ENCODE assay signal across 16 cellular contexts in genomic region chr10:83127942-83128575, GRCh38.
DNase-seq lines count a peak whose midpoint lies in the region; FAIRE-seq and TF ChIP-seq lines count a peak whose summit lies in the region.
"Had no signal": no experiment of that assay in that cellular context is flagged by ENCODE, and none has a peak within 500 bp of the region (broad histone marks: within the 10 kb centered on the region; RNA-seq: fewer than 3 reads in every experiment).

No MANE protein-coding gene starts in this region.

- no peaks in the 10 kb centered on the region for H3K4me1 Mint-ChIP-seq in glutamatergic neuron (ENCODE audit: low read depth, unreplicated experiment)

- peaks cover 3% of the 10 kb centered on the region for H3K27me3 Mint-ChIP-seq in glutamatergic neuron (ENCODE audit: unreplicated experiment)

- no peak overlapping the region for H3K4me3 ChIP-seq in adipocyte (ENCODE audit: low read length)
- no peak overlapping the region for H3K4me3 ChIP-seq in epithelial cell of esophagus (ENCODE audit: low read length)
- H3K4me3 ChIP-seq: BLaER1 treated with 17β-estradiol and CSF1 and Interleukin-3, amounts not matched to agents 10 nM and 100 nM had no signal

- H3K27me3 ChIP-seq in adipocyte (replicated peaks; ENCODE audit: control insufficient read depth, insufficient read depth, low read length) = no peaks in the 10 kb centered on the region
- H3K27me3 ChIP-seq: BLaER1 treated with 17β-estradiol and CSF1 and Interleukin-3, amounts not matched to agents 10 nM and 100 nM had no signal

- no peak for TF ChIP-seq CTCF in epithelial cell of esophagus (IDR thresholded peaks at IDR 0.05; ENCODE audit: insufficient read depth, low read depth, low read length, missing control alignments)
- no peak for TF ChIP-seq CTCF in glutamatergic neuron (IDR thresholded peaks at IDR 0.05; ENCODE audit: partially characterized antibody, unreplicated experiment)

- no peaks in the 10 kb centered on the region for H3K9me3 Mint-ChIP-seq in glutamatergic neuron (ENCODE audit: unreplicated experiment)

- H3K4me3 Mint-ChIP-seq in glutamatergic neuron (ENCODE audit: unreplicated experiment) = no peak overlapping the region

- H3K9me3 ChIP-seq in adipocyte (ENCODE audit: control insufficient read depth, low read length) = no peaks in the 10 kb centered on the region
- H3K9me3 ChIP-seq: BLaER1 treated with 17β-estradiol and CSF1 and Interleukin-3, amounts not matched to agents 10 nM and 100 nM had no signal

- FAIRE-seq in urothelium cell line (lab: Jason Lieb, UNC) = no peak

- no peaks in the 10 kb centered on the region for H3K36me3 ChIP-seq in adipocyte (ENCODE audit: control insufficient read depth, insufficient read depth, low read length, severe bottlenecking)
- H3K36me3 ChIP-seq: BLaER1 treated with 17β-estradiol and CSF1 and Interleukin-3, amounts not matched to agents 10 nM and 100 nM had no signal

- H3K27ac Mint-ChIP-seq in glutamatergic neuron (ENCODE audit: unreplicated experiment) = no peak overlapping the region

- H3K4me1 ChIP-seq in adipocyte (ENCODE audit: control insufficient read depth, insufficient read depth, low read length) = no peaks in the 10 kb centered on the region
- H3K4me1 ChIP-seq: BLaER1 treated with 17β-estradiol and CSF1 and Interleukin-3, amounts not matched to agents 10 nM and 100 nM had no signal

- peak; percentile 9 for DNase-seq in M059J (ENCODE audit: low read depth)
- DNase-seq in adipocyte (ENCODE audit: low read depth) = peak; percentile 38
- DNase-seq in epithelial cell of esophagus (ENCODE audit: low read depth) = peak; percentile 9
- DNase-seq in urothelium cell line (ENCODE audit: low spot score) = peak; percentile 27
- DNase-seq in glutamatergic neuron = no peak
- no peak for DNase-seq in T-helper 1 cell
- no peak for DNase-seq in T-helper 9 cell
- DNase-seq: EL; H7; NCI-H1048; NCI-H2107; NCI-H226; NCI-H526; NK-92 treated with Interleukin-12 subunit alpha and Interleukin-12 subunit beta, amount 100 ng/mL, for 24 hours; OCI-M1 had no signal

- no peak overlapping the region for H3K9ac ChIP-seq in adipocyte (ENCODE audit: low read length)
- H3K9ac ChIP-seq: BLaER1 treated with 17β-estradiol and CSF1 and Interleukin-3, amounts not matched to agents 10 nM and 100 nM had no signal

- peaks cover 5% of the 10 kb centered on the region for H3K36me3 Mint-ChIP-seq in glutamatergic neuron (ENCODE audit: unreplicated experiment)

Comparison
In these comparisons a context has a peak if more than half of its experiments do, and no peak if none do; other contexts are left out.
1. DNase-seq: peak in M059J (single experiment), adipocyte (single experiment), epithelial cell of esophagus (single experiment) and urothelium cell line (single experiment); none in glutamatergic neuron (single experiment), T-helper 1 cell (0 of 5) and T-helper 9 cell (single experiment).